ENCODE assay signal across 8 cellular contexts in the genomic region with DNA sequence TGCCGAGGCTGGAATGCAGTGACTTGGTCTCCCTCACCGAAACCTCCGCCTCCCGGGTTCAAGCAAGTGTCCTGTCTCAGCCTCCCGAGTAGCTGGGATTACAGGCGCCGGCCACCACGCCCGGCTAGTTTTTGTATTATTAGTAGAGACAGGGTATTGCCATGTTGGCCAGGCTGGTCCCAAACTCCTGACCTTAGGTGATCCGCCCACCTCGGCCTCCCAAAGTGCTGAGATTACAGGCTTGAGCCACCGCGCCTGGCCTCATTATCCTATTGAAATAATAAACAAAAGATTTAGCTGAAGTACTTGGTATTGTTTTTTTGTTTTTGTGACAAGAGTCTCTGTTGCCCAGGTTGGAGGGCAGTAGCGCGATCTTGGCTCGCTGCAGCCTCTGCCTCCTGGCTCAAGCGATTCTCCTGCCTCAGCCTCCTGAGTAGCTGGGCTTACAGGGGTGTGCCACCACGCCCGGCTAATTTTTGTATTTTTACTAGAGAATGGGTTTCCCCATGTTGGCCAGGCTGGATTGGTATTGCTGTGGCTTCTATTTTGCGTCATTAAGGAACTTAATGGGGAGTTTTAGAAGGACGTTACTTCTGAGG. TPM values are rescaled to one million over a fixed set of nuclear protein-coding genes. Genes with fewer than 3 reads are reported as not detected.
DNase-seq lines count a peak whose midpoint lies in the region; ATAC-seq and TF ChIP-seq lines count a peak whose summit lies in the region.

No MANE protein-coding gene starts in this region.

- H3K27ac Mint-ChIP-seq in CD14-positive monocyte (peak overlapping the region in 6 of 7 donors; percentile 45 to 99 (median 79)), neural crest cell (ENCODE audit: unreplicated experiment) (no peak overlapping the region)

- H3K36me3 Mint-ChIP-seq in CD14-positive monocyte (peaks cover 41 to 58% of the 10 kb centered on the region in 2 donors), neural crest cell (ENCODE audit: low read depth) (peaks cover 32% of the 10 kb centered on the region)

- H3K27me3 Mint-ChIP-seq in CD14-positive monocyte (ENCODE audit: low read depth in 3 of 3): peaks cover 0 to 2% (median 0%) of the 10 kb centered on the region in 3 donors
- H3K27me3 Mint-ChIP-seq in neural crest cell (ENCODE audit: low read depth): no peaks in the 10 kb centered on the region

- 87 to 90% methylated on average over 21 of the region's 21 CpGs for WGBS in ectodermal cell, 2 experiments

- peaks cover 2% of the 10 kb centered on the region; the same call in 1 of the 2 replicates for H3K9me3 ChIP-seq in MG63
- no peaks in the 10 kb centered on the region for H3K9me3 ChIP-seq in ectodermal cell (ENCODE audit: control insufficient read depth, low read length)

- no peaks in the 10 kb centered on the region for H3K9me3 Mint-ChIP-seq in CD14-positive monocyte
- no peaks in the 10 kb centered on the region for H3K9me3 Mint-ChIP-seq in neural crest cell

- H3K36me3 ChIP-seq in MG63 (peaks cover 63% of the 10 kb centered on the region), ectodermal cell (ENCODE audit: control insufficient read depth, insufficient read depth, low read length) (peaks cover 40% of the 10 kb centered on the region)

- intact Hi-C loops in CD14-positive monocyte (cut with micrococcal nuclease): no loop called here

- ATAC-seq in GM18867 (IDR thresholded peaks at IDR 0.05; ENCODE audit: unreplicated experiment): no peak

- H3K4me3 ChIP-seq in MG63 (peak overlapping the region; percentile 100), ectodermal cell (ENCODE audit: insufficient read depth, low read depth, low read length) (peak overlapping the region; percentile 98)

- POLR2A ChIA-PET in HEK293T (lab: Yijun Ruan, JAX): interaction anchor here (0.6 kb wide), 1 partner anchor 129 kb away, joined by 3 read pairs; no protein-coding TSS in a partner anchor

- H3K27ac ChIP-seq in ectodermal cell (ENCODE audit: insufficient read depth, low read depth, low read length, poor library complexity, severe bottlenecking): no peak overlapping the region

- no peak for TF ChIP-seq CTCF in CD14-positive monocyte (IDR thresholded peaks at IDR 0.05)
- no peak for TF ChIP-seq CTCF in neural crest cell (conservative IDR thresholded peaks at IDR 0.05)

- H3K4me3 Mint-ChIP-seq in CD14-positive monocyte: peak overlapping the region; percentile 48 to 94
- H3K4me3 Mint-ChIP-seq in neural crest cell: peak overlapping the region; percentile 98

- H3K4me1 Mint-ChIP-seq in CD14-positive monocyte (peaks cover 29% of the 10 kb centered on the region), neural crest cell (peaks cover 33% of the 10 kb centered on the region)

- no peaks in the 10 kb centered on the region for H3K27me3 ChIP-seq in MG63
- H3K27me3 ChIP-seq in ectodermal cell (ENCODE audit: control insufficient read depth, insufficient read depth, low read length, poor library complexity, severe bottlenecking): no peaks in the 10 kb centered on the region

- DNase-seq in CD14-positive monocyte (ENCODE audit: low spot score) (no peak), MG63 (peak; percentile 21), neural crest cell (ENCODE audit: low read depth, low spot score) (no peak), A172 (ENCODE audit: low spot score) (no peak), HEK293T (ENCODE audit: extremely low spot score) (no peak), KG1 (lab: John Stamatoyannopoulos, UW) (no peak)

- CTCF ChIA-PET in HEK293T (lab: Yijun Ruan, JAX): no interaction called here

- H3K4me1 ChIP-seq in ectodermal cell (ENCODE audit: control insufficient read depth, insufficient read depth, low read length): peaks cover 7% of the 10 kb centered on the region

TF ChIP-seq in HEK293T, 16 proteins besides CTCF, POLR2A, EP300 and RAD21:
- TF ChIP-seq ELF4 (IDR thresholded peaks at IDR 0.05) (no peak), PKNOX1 (IDR thresholded peaks at IDR 0.05) (no peak), NFRKB (IDR thresholded peaks at IDR 0.05) (no peak), FOXK2 (IDR thresholded peaks at IDR 0.05) (no peak), SP1 (IDR thresholded peaks at IDR 0.05) (no peak), BHLHE40 (IDR thresholded peaks at IDR 0.05; ENCODE audit: borderline replicate concordance) (no peak), TARDBP (IDR thresholded peaks at IDR 0.05) (no peak), ARNT (IDR thresholded peaks at IDR 0.05) (no peak), L3MBTL2 (conservative IDR thresholded peaks at IDR 0.05) (no peak), ZNF384 (IDR thresholded peaks at IDR 0.05) (no peak), FOXA1 (IDR thresholded peaks at IDR 0.05) (no peak)

RNA-seq across cellular contexts. Expression of gene RPL35A, which starts 1.5 kb away (rescaled TPM):
- 100 to 1,000 TPM; 882 to 975 TPM for polyA plus RNA-seq in CD14-positive monocyte
- total RNA-seq in MG63 (2014; rRNA removed; shearing (Covaris generic); ENCODE audit: low replicate concordance): 2,427 and 2,822 TPM in 2 replicates
- polyA plus RNA-seq in ectodermal cell (2013, experiment 1 of 4): 1,681 TPM
- 1,545 TPM for polyA plus RNA-seq in ectodermal cell (2013, experiment 2 of 4)
- polyA plus RNA-seq in ectodermal cell (2013, experiment 3 of 4): 1,695 TPM
- polyA plus RNA-seq in ectodermal cell (2013, experiment 4 of 4): 1,856 TPM
- total RNA-seq in neural crest cell: 1,290 and 1,300 TPM in 2 replicates
- total RNA-seq in A172 (2014; rRNA removed; shearing (Covaris generic)): 720 and 850 TPM in 2 replicates

RNA-seq across cellular contexts. Expression of gene LMLN, which starts 8.5 kb away (rescaled TPM):
- polyA plus RNA-seq in CD14-positive monocyte: under 1 TPM; 0.41 to 1.00 TPM
- 3.5 and 5.6 TPM in 2 replicates for total RNA-seq in MG63 (2014; rRNA removed; shearing (Covaris generic); ENCODE audit: low replicate concordance)
- polyA plus RNA-seq in ectodermal cell (2013, experiment 1 of 4): 9.1 TPM
- 10.1 TPM for polyA plus RNA-seq in ectodermal cell (2013, experiment 2 of 4)
- 6.1 TPM for polyA plus RNA-seq in ectodermal cell (2013, experiment 3 of 4)
- polyA plus RNA-seq in ectodermal cell (2013, experiment 4 of 4): 9.2 TPM
- total RNA-seq in neural crest cell: 9.6 and 10.1 TPM in 2 replicates
- total RNA-seq in A172 (2014; rRNA removed; shearing (Covaris generic)): 3.5 and 5.7 TPM in 2 replicates
